16 cellular contexts compared by ENCODE assay signal in genomic region chr5:69250593-69250992, GRCh38. TPM values are rescaled to one million over a fixed set of nuclear protein-coding genes. Genes with fewer than 3 reads are reported as not detected.
DNase-seq lines count a peak whose midpoint lies in the region; ATAC-seq and TF ChIP-seq lines count a peak whose summit lies in the region.
"Had no signal": no experiment of that assay in that cellular context is flagged by ENCODE, and none has a peak within 500 bp of the region (broad histone marks: within the 10 kb centered on the region; RNA-seq: fewer than 3 reads in every experiment).

No MANE protein-coding gene starts in this region.

- no peak overlapping the region for H2AK9ac ChIP-seq in IMR-90 (replicated peaks; ENCODE audit: low read depth, low read length, poor library complexity)

- H2AK5ac ChIP-seq in IMR-90 (ENCODE audit: low read depth, low read length) = no peak overlapping the region

- TF ChIP-seq CTCF in IMR-90 (conservative IDR thresholded peaks at IDR 0.05; ENCODE audit: low read depth, low read length) (no peak), endodermal cell (conservative IDR thresholded peaks at IDR 0.05) (no peak)

- peak overlapping the region; percentile 54; the same call in 1 of the 2 replicates for H4K91ac ChIP-seq in IMR-90 (ENCODE audit: insufficient read depth, low read depth, low read length)

- no peak overlapping the region for H2AFZ ChIP-seq in IMR-90 (replicated peaks; ENCODE audit: low read length, poor library complexity)

- no peak overlapping the region for H3K56ac ChIP-seq in IMR-90 (ENCODE audit: extremely low read depth, insufficient read depth, low read length)

- intact Hi-C loops in IMR-90 (cut with micrococcal nuclease) = no loop called here

- H3K4me1 ChIP-seq in IMR-90 (ENCODE audit: control insufficient read depth, insufficient read depth, low read length) = peaks cover 6% of the 10 kb centered on the region
- H3K4me1 ChIP-seq in endodermal cell (ENCODE audit: control insufficient read depth, insufficient read depth, low read length) = no peaks in the 10 kb centered on the region
- H3K4me1 ChIP-seq: HAP-1 had no signal

- peak overlapping the region; percentile 66; the same call in 1 of the 2 replicates for H3K27ac ChIP-seq in IMR-90 (ENCODE audit: insufficient read depth, low read length)
- no peak overlapping the region for H3K27ac ChIP-seq in endodermal cell (ENCODE audit: low read depth, low read length)

- TF ChIP-seq POLR2A in IMR-90 (IDR thresholded peaks at IDR 0.05; ENCODE audit: low read depth, low read length) = no peak

- H4K20me1 ChIP-seq in IMR-90 (ENCODE audit: insufficient read depth, low read length) = peaks cover 52% of the 10 kb centered on the region

- 0 out of 2 replicates have a peak overlapping the region, but pooled peaks have one; percentile 0 for H3K23ac ChIP-seq in IMR-90 (ENCODE audit: low read depth, low read length)

- peak overlapping the region; percentile 83 for H2BK5ac ChIP-seq in IMR-90 (ENCODE audit: low read depth, low read length, poor library complexity, severe bottlenecking)

- POLR2A ChIA-PET in IMR-90 (lab: Charles Lee; ENCODE audit: unreplicated experiment) = no interaction called here

- dilution Hi-C loops in IMR-90 (cut with HindIII; ENCODE audit: low sequenced_read_pairs, unreplicated experiment) = no loop called here

- H3K14ac ChIP-seq in IMR-90 (replicated peaks; ENCODE audit: low read depth, low read length) = no peak overlapping the region; the same call in 1 of the 2 replicates

- 100% methylated on average over 1 of the region's 2 CpGs; no CpG with 5 or more reads in 1 of the 2 experiments for WGBS in IMR-90 (ENCODE audit: extremely low coverage in 2 of 2, insufficient read length in 1 of 2), 2 experiments
- 85 to 92% methylated on average over 2 of the region's 2 CpGs for WGBS in endodermal cell (ENCODE audit: insufficient coverage in 1 of 2, insufficient read length in 1 of 2), 2 experiments

- H3K27me3 ChIP-seq in IMR-90 (ENCODE audit: control insufficient read depth, insufficient read depth, low read length) = no peaks in the 10 kb centered on the region
- no peaks in the 10 kb centered on the region for H3K27me3 ChIP-seq in endodermal cell (ENCODE audit: control insufficient read depth, insufficient read depth, low read length, poor library complexity, severe bottlenecking)
- no peaks in the 10 kb centered on the region for H3K27me3 ChIP-seq in H7 (ENCODE audit: control insufficient read depth, insufficient read depth, low read length)

- H3K9me1 ChIP-seq in IMR-90 (ENCODE audit: insufficient read depth, low read length) = peaks cover 13% of the 10 kb centered on the region

- H3K9me3 ChIP-seq in IMR-90 (ENCODE audit: control insufficient read depth, insufficient read depth, low read length) (peaks cover 4% of the 10 kb centered on the region), endodermal cell (ENCODE audit: control insufficient read depth, low read length) (no peaks in the 10 kb centered on the region)
- H3K9me3 ChIP-seq: HAP-1 had no signal

- peak overlapping the region; percentile 4; the same call in 1 of the 2 replicates for H2BK20ac ChIP-seq in IMR-90 (ENCODE audit: low read depth, low read length)

- no peak for TF ChIP-seq RAD21 in IMR-90 (IDR thresholded peaks at IDR 0.05; ENCODE audit: low read length)

- no peaks in the 10 kb centered on the region for H3K9me3 Mint-ChIP-seq in activated naive CD4-positive, alpha-beta T cell treated with anti-CD3 and anti-CD28 coated beads, Interleukin-2, amount 50 U/mL, for 72 hours
- no peaks in the 10 kb centered on the region for H3K9me3 Mint-ChIP-seq in endodermal cell
- H3K9me3 Mint-ChIP-seq in stimulated activated effector memory CD8-positive, alpha-beta T cell treated with anti-CD3 and anti-CD28 coated beads, Interleukin-12 subunit alpha, Interleukin-12 subunit beta, amount 100 ng/mL, for 72 hours = peaks cover 4% of the 10 kb centered on the region

- H3K9ac ChIP-seq in IMR-90 (ENCODE audit: low read depth, low read length) = no peak overlapping the region
- H3K9ac ChIP-seq in endodermal cell (ENCODE audit: extremely low read depth, low read length, poor library complexity, severe bottlenecking) = no peak overlapping the region

- H3K27ac Mint-ChIP-seq in activated naive CD4-positive, alpha-beta T cell treated with anti-CD3 and anti-CD28 coated beads, Interleukin-2, amount 50 U/mL, for 72 hours = peak overlapping the region; percentile 68 to 75
- peak overlapping the region; percentile 87 for H3K27ac Mint-ChIP-seq in endodermal cell
- peak overlapping the region; percentile 74 for H3K27ac Mint-ChIP-seq in stimulated activated effector memory CD8-positive, alpha-beta T cell treated with anti-CD3 and anti-CD28 coated beads, Interleukin-12 subunit alpha, Interleukin-12 subunit beta, amount 100 ng/mL, for 72 hours

- no peak overlapping the region for H2BK15ac ChIP-seq in IMR-90 (ENCODE audit: low read depth, low read length)

- CTCF ChIA-PET in IMR-90 (lab: Yijun Ruan, JAX) = no interaction called here

- no TSS peak for BruUV-seq in IMR-90 (replicated peaks; lab: Mats Ljungman, UMichigan)

- H3K4me3 ChIP-seq in IMR-90 (ENCODE audit: insufficient read depth, low read depth, low read length) (no peak overlapping the region), endodermal cell (ENCODE audit: low read length) (no peak overlapping the region), H7 (ENCODE audit: insufficient read depth, low read depth, low read length) (no peak overlapping the region)
- H3K4me3 ChIP-seq: HAP-1 had no signal

- peaks cover 17 to 49% of the 10 kb centered on the region in 2 experiments for H3K79me1 ChIP-seq in IMR-90 (ENCODE audit: low read depth in 1 of 2, low read length in 2 of 2)

- H2BK120ac ChIP-seq in IMR-90 (ENCODE audit: low read depth, low read length) = peak overlapping the region; percentile 19

- no peaks in the 10 kb centered on the region for H3K4me1 Mint-ChIP-seq in endodermal cell
- H3K4me1 Mint-ChIP-seq in stimulated activated effector memory CD8-positive, alpha-beta T cell treated with anti-CD3 and anti-CD28 coated beads, Interleukin-12 subunit alpha, Interleukin-12 subunit beta, amount 100 ng/mL, for 72 hours = peaks cover 26% of the 10 kb centered on the region

- no peak overlapping the region for H3K4me3 Mint-ChIP-seq in endodermal cell
- no peak overlapping the region for H3K4me3 Mint-ChIP-seq in stimulated activated effector memory CD8-positive, alpha-beta T cell treated with anti-CD3 and anti-CD28 coated beads, Interleukin-12 subunit alpha, Interleukin-12 subunit beta, amount 100 ng/mL, for 72 hours

- ATAC-seq in activated naive CD4-positive, alpha-beta T cell treated with anti-CD3 and anti-CD28 coated beads, Interleukin-2, amount 50 U/mL, for 72 hours = no peak
- ATAC-seq in IMR-90 (ENCODE audit: low read depth) (peak; percentile 44; the same call in 1 of the 2 replicates), HG02852 (IDR thresholded peaks at IDR 0.05; ENCODE audit: unreplicated experiment) (no peak)
- no peak for ATAC-seq in stimulated activated effector memory CD8-positive, alpha-beta T cell treated with anti-CD3 and anti-CD28 coated beads, Interleukin-12 subunit alpha, Interleukin-12 subunit beta, amount 100 ng/mL, for 72 hours
- ATAC-seq: Right ventricle myocardium inferior had no signal

- H3K27me3 Mint-ChIP-seq in endodermal cell (ENCODE audit: insufficient read depth) = no peaks in the 10 kb centered on the region

- peak overlapping the region; percentile 29; the same call in 1 of the 2 replicates for H3K4me2 ChIP-seq in IMR-90 (ENCODE audit: low read depth, low read length)

- H3K4ac ChIP-seq in IMR-90 (ENCODE audit: low read depth, low read length) = peak overlapping the region; percentile 17; the same call in 1 of the 2 replicates

- peak overlapping the region; percentile 7 to 47; a peak in 2 of 4 replicates for H4K8ac ChIP-seq in IMR-90 (ENCODE audit: low read depth in 2 of 2, low read length in 2 of 2)

- no peak for DNase-seq in activated naive CD4-positive, alpha-beta T cell treated with anti-CD3 and anti-CD28 coated beads, Interleukin-2, amount 50 U/mL, for 72 hours (ENCODE audit: low spot score in 2 of 2)
- DNase-seq in activated naive CD4-positive, alpha-beta T cell treated with Interleukin-2 at 50 U/mL for 16 hours = no peak
- no peak for DNase-seq in IMR-90
- no peak for DNase-seq in endodermal cell
- DNase-seq in stimulated activated effector memory CD8-positive, alpha-beta T cell treated with anti-CD3 and anti-CD28 coated beads, Interleukin-12 subunit alpha, Interleukin-12 subunit beta, amount 100 ng/mL, for 72 hours (ENCODE audit: low spot score in 2 of 2) = no peak
- DNase-seq in NCI-H748 treated with DMSO at 0.1 percent for 48 hours (lab: John Stamatoyannopoulos, UW) = no peak
- DNase-seq in H7 = no peak
- DNase-seq: COR-L47, DMS153, NCI-H1048, NCI-H1436 treated with DMSO at 0.1 percent for 48 hours, NCI-H2081 treated with DMSO at 0.1 percent for 48 hours, NCI-H524 had no signal

- H3K18ac ChIP-seq in IMR-90 (ENCODE audit: low read depth, low read length) = peak overlapping the region; percentile 82; the same call in 1 of the 2 replicates

- H3K36me3 ChIP-seq in IMR-90 (ENCODE audit: control insufficient read depth, insufficient read depth, low read length) (peaks cover 12% of the 10 kb centered on the region), endodermal cell (ENCODE audit: control insufficient read depth, insufficient read depth, low read length) (peaks cover 48% of the 10 kb centered on the region), H7 (replicated peaks; ENCODE audit: control insufficient read depth, insufficient read depth, low read length) (no peaks in the 10 kb centered on the region)

- peak overlapping the region; percentile 90 for H4K5ac ChIP-seq in IMR-90 (ENCODE audit: low read depth, low read length)

- peaks cover 15 to 24% of the 10 kb centered on the region in 2 donors for H3K36me3 Mint-ChIP-seq in activated naive CD4-positive, alpha-beta T cell treated with anti-CD3 and anti-CD28 coated beads, Interleukin-2, amount 50 U/mL, for 72 hours
- peaks cover 40% of the 10 kb centered on the region for H3K36me3 Mint-ChIP-seq in endodermal cell (ENCODE audit: low read depth)
- peaks cover 46% of the 10 kb centered on the region for H3K36me3 Mint-ChIP-seq in stimulated activated effector memory CD8-positive, alpha-beta T cell treated with anti-CD3 and anti-CD28 coated beads, Interleukin-12 subunit alpha, Interleukin-12 subunit beta, amount 100 ng/mL, for 72 hours

- in situ Hi-C loops in IMR-90 (cut with MboI; ENCODE audit: low sequenced_read_pairs) = no loop called here

TF ChIP-seq in IMR-90, 13 proteins besides CTCF, POLR2A, EP300 and RAD21 (continues in another document):
- TF ChIP-seq NFE2L2 (IDR thresholded peaks at IDR 0.05; ENCODE audit: low read depth, low read length) = 0 out of 2 replicates have a peak, but pooled peaks have one; percentile 32

RNA-seq across cellular contexts. Expression of gene CDK7, which starts 15.9 kb away (rescaled TPM):
- 10 to 100 TPM; 39.9 to 40.2 TPM for total RNA-seq in activated naive CD4-positive, alpha-beta T cell treated with anti-CD3 and anti-CD28 coated beads, Interleukin-2, amount 50 U/mL, for 72 hours
- total RNA-seq in IMR-90 (2012; rRNA removed) (65.6 and 114 TPM in 2 replicates), endodermal cell (10 to 100 TPM; 49.7 to 52.0 TPM)
- 46.3 and 59.8 TPM in 2 replicates for polyA plus RNA-seq in IMR-90 (2012; rRNA removed)
- 9.4 and 9.6 TPM in 2 replicates for polyA plus RNA-seq in IMR-90 (2012; cell fraction: cytosol; rRNA removed)
- 5.2 and 38.2 TPM in 2 replicates for polyA plus RNA-seq in IMR-90 (2012; cell fraction: nucleus; rRNA removed; ENCODE audit: low replicate concordance)
- 34.6 TPM for polyA plus RNA-seq in endodermal cell (2013, experiment 1 of 2)
- 33.0 TPM for polyA plus RNA-seq in endodermal cell (2013, experiment 2 of 2)
- 43.9 and 67.9 TPM in 2 replicates for total RNA-seq in H7 (2014; rRNA removed; shearing (Covaris generic))
